ENCODE assay signal across 8 cellular contexts in the genomic region with DNA sequence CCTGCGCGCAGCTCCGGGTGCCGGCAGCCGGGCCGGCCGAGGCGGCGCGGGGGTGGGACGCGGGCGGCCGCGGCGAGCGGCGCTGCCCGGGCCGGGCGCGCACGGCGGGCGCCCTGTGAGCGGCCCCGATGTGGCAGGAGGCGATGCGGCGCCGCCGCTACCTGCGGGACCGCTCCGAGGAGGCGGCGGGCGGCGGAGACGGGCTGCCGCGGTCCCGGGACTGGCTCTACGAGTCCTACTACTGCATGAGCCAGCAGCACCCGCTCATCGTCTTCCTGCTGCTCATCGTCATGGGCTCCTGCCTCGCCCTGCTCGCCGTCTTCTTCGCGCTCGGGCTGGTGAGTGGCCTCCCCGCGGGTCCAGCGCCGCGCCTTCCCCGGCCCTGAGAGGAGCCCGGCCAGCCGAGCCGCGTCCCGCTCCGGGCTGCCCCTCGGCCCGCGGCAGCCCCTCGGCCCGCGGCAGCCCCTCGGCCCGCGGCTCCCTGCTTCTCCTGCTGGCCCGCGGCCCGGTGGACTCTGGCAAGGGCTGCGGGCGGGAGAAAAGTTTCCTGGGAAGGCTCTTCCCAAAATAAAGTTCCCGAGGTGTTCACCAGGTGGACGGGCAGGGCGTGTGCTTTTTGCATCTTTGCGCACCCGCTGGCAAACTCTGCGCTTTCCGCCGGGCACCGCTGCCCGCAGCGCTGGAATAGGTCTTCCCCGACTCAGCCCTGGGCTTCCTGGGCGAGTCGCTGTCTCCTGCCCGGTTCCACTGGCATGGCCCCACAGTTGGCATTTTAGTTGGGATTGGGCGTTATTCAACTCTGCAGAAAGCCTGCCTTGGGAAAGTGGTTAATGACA.
DNase-seq lines count a peak whose midpoint lies in the region.

No MANE protein-coding gene starts in this region.

- H3K4me3 ChIP-seq in iPS-11a (ENCODE audit: low read depth, low read length) (peak overlapping the region; percentile 82), skin epidermis (peak overlapping the region in 6 of 7 experiments; percentile 5 to 59 (median 36))

- H3K27ac ChIP-seq in skin epidermis = peak overlapping the region in 8 of 21 experiments; percentile 2 to 85 (median 70)

- peak; percentile 56 for DNase-seq in NCI-H1092 treated with DMSO at 0.1 percent for 48 hours (lab: John Stamatoyannopoulos, UW)
- no peak for DNase-seq in NCI-H1092 (lab: John Stamatoyannopoulos, UW)
- DNase-seq in SW480 (ENCODE audit: low spot score) = peak; percentile 33
- no peak for DNase-seq in T-helper 9 cell
- no peak for DNase-seq in T1000 (lab: John Stamatoyannopoulos, UW)
- DNase-seq in AML-193 (lab: John Stamatoyannopoulos, UW) = no peak

Comparison
In these comparisons a context has a peak if more than half of its experiments do, and no peak if none do; other contexts are left out.
1. DNase-seq: peak in NCI-H1092 treated with DMSO at 0.1 percent for 48 hours (single experiment) and SW480 (single experiment); none in NCI-H1092 (single experiment), T-helper 9 cell (single experiment), T1000 (single experiment) and AML-193 (0 of 2).